ENCODE assay signal across 1 cellular context in genomic region chr12:101407438-101408345, GRCh38.
TF ChIP-seq lines count a peak whose summit lies in the region.

ARL1 (minus strand) TSS chr12:101407772; CDS start chr12:101407645, 127 bp downstream.

TF ChIP-seq in K562, 482 proteins besides CTCF, POLR2A, EP300 and RAD21 (continued from another document and continues in another):
- TF ChIP-seq, protein P1, sequence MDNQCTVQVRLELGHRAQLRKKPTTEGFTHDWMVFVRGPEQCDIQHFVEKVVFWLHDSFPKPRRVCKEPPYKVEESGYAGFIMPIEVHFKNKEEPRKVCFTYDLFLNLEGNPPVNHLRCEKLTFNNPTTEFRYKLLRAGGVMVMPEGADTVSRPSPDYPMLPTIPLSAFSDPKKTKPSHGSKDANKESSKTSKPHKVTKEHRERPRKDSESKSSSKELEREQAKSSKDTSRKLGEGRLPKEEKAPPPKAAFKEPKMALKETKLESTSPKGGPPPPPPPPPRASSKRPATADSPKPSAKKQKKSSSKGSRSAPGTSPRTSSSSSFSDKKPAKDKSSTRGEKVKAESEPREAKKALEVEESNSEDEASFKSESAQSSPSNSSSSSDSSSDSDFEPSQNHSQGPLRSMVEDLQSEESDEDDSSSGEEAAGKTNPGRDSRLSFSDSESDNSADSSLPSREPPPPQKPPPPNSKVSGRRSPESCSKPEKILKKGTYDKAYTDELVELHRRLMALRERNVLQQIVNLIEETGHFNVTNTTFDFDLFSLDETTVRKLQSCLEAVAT (IDR thresholded peaks at IDR 0.05) = peak in 1 of 2 experiments; percentile 39; a peak in 1 of 4 replicates
- peak; percentile 62; the same call in 1 of the 2 replicates for TF ChIP-seq MAX (CRISPR knock-in tag; IDR thresholded peaks at IDR 0.05)
- TF ChIP-seq RBM14 (IDR thresholded peaks at IDR 0.05; ENCODE audit: borderline replicate concordance, insufficient read depth, low read depth, low read length) = no peak
- no peak for TF ChIP-seq POLR2AphosphoS2 (IDR thresholded peaks at IDR 0.05; ENCODE audit: low read length)
- TF ChIP-seq ZNF592 (IDR thresholded peaks at IDR 0.05) = 0 out of 2 replicates have a peak, but pooled peaks have one; percentile 54
- TF ChIP-seq RBBP5 (IDR thresholded peaks at IDR 0.05; ENCODE audit: borderline replicate concordance, insufficient read depth, low read length, poor library complexity, severe bottlenecking) = peak; percentile 87
- TF ChIP-seq SOX6 (IDR thresholded peaks at IDR 0.05) = peak; percentile 93
- TF ChIP-seq, protein P2, sequence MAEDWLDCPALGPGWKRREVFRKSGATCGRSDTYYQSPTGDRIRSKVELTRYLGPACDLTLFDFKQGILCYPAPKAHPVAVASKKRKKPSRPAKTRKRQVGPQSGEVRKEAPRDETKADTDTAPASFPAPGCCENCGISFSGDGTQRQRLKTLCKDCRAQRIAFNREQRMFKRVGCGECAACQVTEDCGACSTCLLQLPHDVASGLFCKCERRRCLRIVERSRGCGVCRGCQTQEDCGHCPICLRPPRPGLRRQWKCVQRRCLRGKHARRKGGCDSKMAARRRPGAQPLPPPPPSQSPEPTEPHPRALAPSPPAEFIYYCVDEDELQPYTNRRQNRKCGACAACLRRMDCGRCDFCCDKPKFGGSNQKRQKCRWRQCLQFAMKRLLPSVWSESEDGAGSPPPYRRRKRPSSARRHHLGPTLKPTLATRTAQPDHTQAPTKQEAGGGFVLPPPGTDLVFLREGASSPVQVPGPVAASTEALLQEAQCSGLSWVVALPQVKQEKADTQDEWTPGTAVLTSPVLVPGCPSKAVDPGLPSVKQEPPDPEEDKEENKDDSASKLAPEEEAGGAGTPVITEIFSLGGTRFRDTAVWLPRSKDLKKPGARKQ (CRISPR knock-in tag; IDR thresholded peaks at IDR 0.05) = no peak
- peak; percentile 42 for TF ChIP-seq ETS1 (conservative IDR thresholded peaks at IDR 0.05; ENCODE audit: control insufficient read depth, low read depth, low read length)
- TF ChIP-seq GATA2 (CRISPR knock-in tag; IDR thresholded peaks at IDR 0.05) = no peak
- TF ChIP-seq MBD2 (IDR thresholded peaks at IDR 0.05; ENCODE audit: borderline replicate concordance, low read depth) = peak; percentile 27
- peak; percentile 61 to 75; a peak in 1 of 4 replicates for TF ChIP-seq SIN3A (IDR thresholded peaks at IDR 0.05; ENCODE audit: borderline replicate concordance in 2 of 2, control insufficient read depth in 1 of 2, low read depth in 2 of 2, low read length in 2 of 2)
- peak; percentile 84 to 88; a peak in 3 of 4 replicates for TF ChIP-seq MAZ (CRISPR knock-in tag; conservative IDR thresholded peaks at IDR 0.05 in 1 of 2, IDR thresholded peaks at IDR 0.05 in 1 of 2)
- TF ChIP-seq ZBTB12 (CRISPR knock-in tag; IDR thresholded peaks at IDR 0.05) = peak; percentile 82
- TF ChIP-seq GTF2E2 (tag; IDR thresholded peaks at IDR 0.05) = peak; percentile 92
- no peak for TF ChIP-seq ZNF23 (CRISPR knock-in tag; IDR thresholded peaks at IDR 0.05)
- TF ChIP-seq HNRNPLL (IDR thresholded peaks at IDR 0.05; ENCODE audit: low read depth, low read length, poor library complexity, severe bottlenecking) = peak; percentile 76
- no peak for TF ChIP-seq ZNF561 (CRISPR knock-in tag; conservative IDR thresholded peaks at IDR 0.05)
- TF ChIP-seq, protein P3, sequence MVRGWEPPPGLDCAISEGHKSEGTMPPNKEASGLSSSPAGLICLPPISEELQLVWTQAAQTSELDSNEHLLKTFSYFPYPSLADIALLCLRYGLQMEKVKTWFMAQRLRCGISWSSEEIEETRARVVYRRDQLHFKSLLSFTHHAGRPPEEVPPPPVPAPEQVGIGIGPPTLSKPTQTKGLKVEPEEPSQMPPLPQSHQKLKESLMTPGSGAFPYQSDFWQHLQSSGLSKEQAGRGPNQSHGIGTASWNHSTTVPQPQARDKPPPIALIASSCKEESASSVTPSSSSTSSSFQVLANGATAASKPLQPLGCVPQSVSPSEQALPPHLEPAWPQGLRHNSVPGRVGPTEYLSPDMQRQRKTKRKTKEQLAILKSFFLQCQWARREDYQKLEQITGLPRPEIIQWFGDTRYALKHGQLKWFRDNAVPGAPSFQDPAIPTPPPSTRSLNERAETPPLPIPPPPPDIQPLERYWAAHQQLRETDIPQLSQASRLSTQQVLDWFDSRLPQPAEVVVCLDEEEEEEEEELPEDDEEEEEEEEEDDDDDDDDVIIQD (CRISPR knock-in tag; IDR thresholded peaks at IDR 0.05) = no peak
- peak; percentile 82 for TF ChIP-seq NFIC (IDR thresholded peaks at IDR 0.05)
- peak; percentile 88 for TF ChIP-seq SUPT5H (IDR thresholded peaks at IDR 0.05)
- TF ChIP-seq CBX3 (IDR thresholded peaks at IDR 0.05; ENCODE audit: borderline replicate concordance in 1 of 2, low read length in 2 of 2) = peak in 1 of 2 experiments; percentile 78; a peak in 2 of 3 replicates
- no peak for TF ChIP-seq ZNF830 (CRISPR knock-in tag; IDR thresholded peaks at IDR 0.05)
- TF ChIP-seq RBM34 (IDR thresholded peaks at IDR 0.05; ENCODE audit: borderline replicate concordance, insufficient read depth, low read length) = no peak
- peak; percentile 77; the same call in 1 of the 2 replicates for TF ChIP-seq ATF7 (IDR thresholded peaks at IDR 0.05)
- peak; percentile 73; the same call in 1 of the 2 replicates for TF ChIP-seq NFRKB (IDR thresholded peaks at IDR 0.05; ENCODE audit: low read depth)
- peak; percentile 41; the same call in 1 of the 2 replicates for TF ChIP-seq TEAD4 (IDR thresholded peaks at IDR 0.05; ENCODE audit: low read length)
- TF ChIP-seq TEAD4 (CRISPR knock-in tag; IDR thresholded peaks at IDR 0.05; ENCODE audit: borderline replicate concordance) = no peak
- TF ChIP-seq ZNF766 (CRISPR knock-in tag; conservative IDR thresholded peaks at IDR 0.05) = peak; percentile 78; the same call in 1 of the 2 replicates
- TF ChIP-seq JUN (IDR thresholded peaks at IDR 0.05; ENCODE audit: borderline replicate concordance, low read depth, low read length) = peak; percentile 52; the same call in 1 of the 2 replicates
- no peak; the same call in 1 of the 2 replicates for TF ChIP-seq JUN (CRISPR knock-in tag; IDR thresholded peaks at IDR 0.05; ENCODE audit: borderline replicate concordance)
- TF ChIP-seq, protein P4, sequence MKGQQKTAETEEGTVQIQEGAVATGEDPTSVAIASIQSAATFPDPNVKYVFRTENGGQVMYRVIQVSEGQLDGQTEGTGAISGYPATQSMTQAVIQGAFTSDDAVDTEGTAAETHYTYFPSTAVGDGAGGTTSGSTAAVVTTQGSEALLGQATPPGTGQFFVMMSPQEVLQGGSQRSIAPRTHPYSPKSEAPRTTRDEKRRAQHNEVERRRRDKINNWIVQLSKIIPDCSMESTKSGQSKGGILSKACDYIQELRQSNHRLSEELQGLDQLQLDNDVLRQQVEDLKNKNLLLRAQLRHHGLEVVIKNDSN (CRISPR knock-in tag; IDR thresholded peaks at IDR 0.05) = no peak; the same call in 1 of the 2 replicates
- TF ChIP-seq POLR2AphosphoS5 (IDR thresholded peaks at IDR 0.05; ENCODE audit: control insufficient read depth, insufficient read depth, low read depth, low read length) = peak; percentile 73
- TF ChIP-seq NCOA6 (IDR thresholded peaks at IDR 0.05) = no peak
- no peak for TF ChIP-seq IFI16 (CRISPR knock-in tag; IDR thresholded peaks at IDR 0.05)
- TF ChIP-seq POLR2B (IDR thresholded peaks at IDR 0.05; ENCODE audit: low read depth, partially characterized antibody) = peak; percentile 89
- TF ChIP-seq HDAC2 (IDR thresholded peaks at IDR 0.05) = peak; percentile 43; the same call in 1 of the 2 replicates
- no peak for TF ChIP-seq ZNF12 (CRISPR knock-in tag; IDR thresholded peaks at IDR 0.05)
- TF ChIP-seq CBX1 (IDR thresholded peaks at IDR 0.05; ENCODE audit: low read depth) = peak; percentile 27; the same call in 1 of the 2 replicates
- peak; percentile 80 for TF ChIP-seq PRDM10 (IDR thresholded peaks at IDR 0.05; ENCODE audit: partially characterized antibody)
- TF ChIP-seq FOXM1 (IDR thresholded peaks at IDR 0.05; ENCODE audit: low read depth) = peak; percentile 9; the same call in 1 of the 2 replicates
- no peak for TF ChIP-seq FOXM1 (CRISPR knock-in tag; IDR thresholded peaks at IDR 0.05; ENCODE audit: low read depth)
- no peak for TF ChIP-seq NCOA4 (IDR thresholded peaks at IDR 0.05; ENCODE audit: partially characterized antibody)
- no peak for TF ChIP-seq CC2D1A (IDR thresholded peaks at IDR 0.05)
- no peak for TF ChIP-seq BRD9 (IDR thresholded peaks at IDR 0.05; ENCODE audit: low read depth, partially characterized antibody)
- TF ChIP-seq C11orf30 (IDR thresholded peaks at IDR 0.05; ENCODE audit: low read depth) = peak; percentile 95
- peak; percentile 39; the same call in 1 of the 2 replicates for TF ChIP-seq LCOR (CRISPR knock-in tag; IDR thresholded peaks at IDR 0.05)
- TF ChIP-seq ZNF134 (CRISPR knock-in tag; conservative IDR thresholded peaks at IDR 0.05) = no peak
- TF ChIP-seq ZNF175 (CRISPR knock-in tag; IDR thresholded peaks at IDR 0.05; ENCODE audit: low read depth) = 0 out of 2 replicates have a peak, but pooled peaks have one; percentile 41
- no peak for TF ChIP-seq NELFE (IDR thresholded peaks at IDR 0.05; ENCODE audit: insufficient read depth, insufficient read length)
- peak; percentile 42; the same call in 1 of the 2 replicates for TF ChIP-seq NBN (IDR thresholded peaks at IDR 0.05; ENCODE audit: low read depth)
- TF ChIP-seq THRAP3 (IDR thresholded peaks at IDR 0.05; ENCODE audit: borderline replicate concordance) = no peak
